21 cellular contexts compared by ENCODE assay signal in genomic region chr20:15835811-15836210, GRCh38.
DNase-seq lines count a peak whose midpoint lies in the region; ATAC-seq and TF ChIP-seq lines count a peak whose summit lies in the region.
"Had no signal": no experiment of that assay in that cellular context is flagged by ENCODE, and none has a peak within 500 bp of the region (broad histone marks: within the 10 kb centered on the region; RNA-seq: fewer than 3 reads in every experiment).

No MANE protein-coding gene starts in this region.

- H3K36me3 Mint-ChIP-seq in glutamatergic neuron (ENCODE audit: unreplicated experiment): no peaks in the 10 kb centered on the region
- H3K36me3 Mint-ChIP-seq: CD4-positive, CD25-positive, alpha-beta regulatory T cell; CD8-positive, alpha-beta T cell had no signal

- intact Hi-C loops in lower leg skin (cut with DNase I; ENCODE audit: low total_unique reads): no loop called here

- H3K4me3 ChIP-seq in SK-N-SH (ENCODE audit: low read depth in 2 of 2, low read length in 1 of 2) (no peak overlapping the region), smooth muscle cell (no peak overlapping the region), lower leg skin (ENCODE audit: low read depth, poor library complexity, severe bottlenecking) (no peak overlapping the region)
- H3K4me3 ChIP-seq: A549, GM23338 had no signal

- H3K4me3 Mint-ChIP-seq in glutamatergic neuron (ENCODE audit: unreplicated experiment): peak overlapping the region; percentile 22
- H3K4me3 Mint-ChIP-seq: CD4-positive, CD25-positive, alpha-beta regulatory T cell; CD8-positive, alpha-beta T cell; GM23338; H9 had no signal

- no peaks in the 10 kb centered on the region for H3K79me2 ChIP-seq in SK-N-SH (ENCODE audit: insufficient read depth)
- H3K79me2 ChIP-seq in smooth muscle cell (ENCODE audit: low read depth): no peaks in the 10 kb centered on the region

- 0 out of 4 replicates have a peak, but pooled peaks of 1 of the 2 experiments have one; percentile 29 for TF ChIP-seq EP300 in SK-N-SH (IDR thresholded peaks at IDR 0.05; ENCODE audit: borderline replicate concordance in 1 of 2, low read depth in 1 of 2, low read length in 1 of 2)

- no peak overlapping the region for H3K9ac ChIP-seq in SK-N-SH
- no peak overlapping the region for H3K9ac ChIP-seq in smooth muscle cell (ENCODE audit: low read depth)

- 19% methylated on average over 1 of the region's 1 CpG for WGBS in SK-N-SH (ENCODE audit: low lambda C conversion rate)
- 88% methylated on average over 1 of the region's 1 CpG for WGBS in smooth muscle cell (ENCODE audit: low lambda C conversion rate)
- 65 to 73% methylated on average over 1 of the region's 1 CpG for WGBS in lower leg skin, 2 donors

- peak overlapping the region in 1 of 2 experiments; percentile 69; a peak in 1 of 4 replicates for H3K27ac ChIP-seq in SK-N-SH (ENCODE audit: low read depth in 2 of 2, low read length in 1 of 2)
- no peak overlapping the region for H3K27ac ChIP-seq in smooth muscle cell (ENCODE audit: low read depth)
- H3K27ac ChIP-seq: A549, C4-2B had no signal

- TF ChIP-seq CTCF in SK-N-SH (IDR thresholded peaks at IDR 0.05): no peak
- TF ChIP-seq CTCF in glutamatergic neuron (IDR thresholded peaks at IDR 0.05; ENCODE audit: partially characterized antibody, unreplicated experiment): no peak
- no peak for TF ChIP-seq CTCF in smooth muscle cell (IDR thresholded peaks at IDR 0.05; ENCODE audit: borderline replicate concordance, insufficient read depth, poor library complexity, severe bottlenecking)
- TF ChIP-seq CTCF in lower leg skin (IDR thresholded peaks at IDR 0.05): no peak

- H3K27me3 ChIP-seq in SK-N-SH (ENCODE audit: insufficient read depth) (no peaks in the 10 kb centered on the region), smooth muscle cell (ENCODE audit: low read depth) (peaks cover 7% of the 10 kb centered on the region)

- H3K9me3 Mint-ChIP-seq in glutamatergic neuron (ENCODE audit: unreplicated experiment): no peaks in the 10 kb centered on the region
- H3K9me3 Mint-ChIP-seq: CD8-positive, alpha-beta T cell; GM23338; H9 had no signal

- H3K9me3 ChIP-seq in SK-N-SH: no peaks in the 10 kb centered on the region
- no peaks in the 10 kb centered on the region for H3K9me3 ChIP-seq in smooth muscle cell (replicated peaks; ENCODE audit: low read depth)

- ATAC-seq in SK-N-SH treated with all-trans-retinoic acid at 6 μM for 48 hours: no peak
- ATAC-seq: A549; CD8-positive, alpha-beta T cell; GM23338; HCT116 had no signal

- DNase-seq in SK-N-SH (peak; percentile 8), NCI-H82 treated with DMSO at 0.1 percent for 48 hours (lab: John Stamatoyannopoulos, UW; ENCODE audit: unreplicated experiment) (peak; percentile 97), glutamatergic neuron (peak; percentile 27), smooth muscle cell (lab: John Stamatoyannopoulos, UW; ENCODE audit: unreplicated experiment) (no peak), lower leg skin (ENCODE audit: low spot score in 2 of 2) (no peak), DMS 273 (lab: John Stamatoyannopoulos, UW; ENCODE audit: unreplicated experiment) (no peak), NCI-H1694 (lab: John Stamatoyannopoulos, UW) (no peak)
- DNase-seq: 8988T; ACHN; AML-193; CD4-positive, CD25-positive, alpha-beta regulatory T cell; CD8-positive, alpha-beta T cell; DMS53; DMS79 treated with DMSO at 0.1 percent for 48 hours; GF-D8; H9 had no signal

- TF ChIP-seq POLR2A in lower leg skin (IDR thresholded peaks at IDR 0.05): no peak

- H3K27ac Mint-ChIP-seq in glutamatergic neuron (ENCODE audit: unreplicated experiment): peak overlapping the region; percentile 11
- H3K27ac Mint-ChIP-seq: CD4-positive, CD25-positive, alpha-beta regulatory T cell; CD8-positive, alpha-beta T cell; GM23338; H9 had no signal

- peaks cover 27% of the 10 kb centered on the region for H3K4me1 Mint-ChIP-seq in glutamatergic neuron (ENCODE audit: low read depth, unreplicated experiment)
- H3K4me1 Mint-ChIP-seq: CD4-positive, CD25-positive, alpha-beta regulatory T cell; GM23338 had no signal

- H2AFZ ChIP-seq in SK-N-SH (ENCODE audit: low read depth): no peak overlapping the region
- no peak overlapping the region for H2AFZ ChIP-seq in smooth muscle cell (ENCODE audit: low read depth)
- H2AFZ ChIP-seq: GM23338 had no signal

- no peaks in the 10 kb centered on the region for H3K36me3 ChIP-seq in SK-N-SH (replicated peaks in 1 of 2; ENCODE audit: control insufficient read depth in 1 of 2, insufficient read depth in 2 of 2, low read length in 1 of 2)
- H3K36me3 ChIP-seq in smooth muscle cell (ENCODE audit: low read depth): no peaks in the 10 kb centered on the region

- no peaks in the 10 kb centered on the region for H3K9me2 ChIP-seq in SK-N-SH

- POLR2A ChIA-PET in SK-N-SH (lab: Yijun Ruan, JAX): no interaction called here

- H3F3A ChIP-seq in SK-N-SH (replicated peaks; ENCODE audit: insufficient read depth): no peaks in the 10 kb centered on the region
- H3F3A ChIP-seq in smooth muscle cell (ENCODE audit: low read depth): no peaks in the 10 kb centered on the region

- H3K4me1 ChIP-seq in SK-N-SH (ENCODE audit: control insufficient read depth in 1 of 2, insufficient read depth in 2 of 2, low read depth in 1 of 2, low read length in 1 of 2) (peaks cover 0 to 13% of the 10 kb centered on the region in 2 experiments; a peak in 2 of 4 replicates), smooth muscle cell (ENCODE audit: low read depth) (no peaks in the 10 kb centered on the region)
- H3K4me1 ChIP-seq: A549 had no signal

- no peaks in the 10 kb centered on the region for H3K27me3 Mint-ChIP-seq in glutamatergic neuron (ENCODE audit: unreplicated experiment)
- H3K27me3 Mint-ChIP-seq: CD4-positive, CD25-positive, alpha-beta regulatory T cell had no signal

- H3K4me2 ChIP-seq in SK-N-SH (no peak overlapping the region), smooth muscle cell (peak overlapping the region; percentile 52)
- H3K4me2 ChIP-seq: A549, GM23338 had no signal

- no peak for TF ChIP-seq RAD21 in SK-N-SH (IDR thresholded peaks at IDR 0.05; ENCODE audit: low read length)

- no peaks in the 10 kb centered on the region for H4K20me1 ChIP-seq in SK-N-SH (ENCODE audit: insufficient read depth)
- H4K20me1 ChIP-seq in smooth muscle cell (ENCODE audit: low read depth): no peaks in the 10 kb centered on the region

- CTCF ChIA-PET in SK-N-SH (lab: Yijun Ruan, JAX): interaction anchor here (0.5 to 1.3 kb wide), 2 partner anchors 11 to 647 kb away, joined by 3 read pairs; no protein-coding TSS in a partner anchor

TF ChIP-seq in SK-N-SH, 30 proteins besides CTCF, POLR2A, EP300 and RAD21 (continues in another document):
- TF ChIP-seq IRF3 (IDR thresholded peaks at IDR 0.05; ENCODE audit: low read depth, low read length) (no peak), GABPA (IDR thresholded peaks at IDR 0.05; ENCODE audit: low read depth) (no peak), GATA2 (CRISPR knock-in tag; IDR thresholded peaks at IDR 0.05) (peak; percentile 38; the same call in 1 of the 2 replicates), RFX5 (IDR thresholded peaks at IDR 0.05; ENCODE audit: low read length) (no peak)

TF ChIP-seq in SK-N-SH treated with all-trans-retinoic acid at 6 μM for 48 hours, 23 proteins besides CTCF, POLR2A, EP300 and RAD21:
- no peak for TF ChIP-seq GLIS3 (CRISPR knock-in tag; IDR thresholded peaks at IDR 0.05)
- no peak for TF ChIP-seq CSRNP3 (CRISPR knock-in tag; IDR thresholded peaks at IDR 0.05)
- no peak for TF ChIP-seq CSDC2 (CRISPR knock-in tag; IDR thresholded peaks at IDR 0.05)
- no peak for TF ChIP-seq ZNF70 (CRISPR knock-in tag; IDR thresholded peaks at IDR 0.05)
- no peak for TF ChIP-seq RARB (CRISPR knock-in tag; IDR thresholded peaks at IDR 0.05)
- TF ChIP-seq, protein P1, sequence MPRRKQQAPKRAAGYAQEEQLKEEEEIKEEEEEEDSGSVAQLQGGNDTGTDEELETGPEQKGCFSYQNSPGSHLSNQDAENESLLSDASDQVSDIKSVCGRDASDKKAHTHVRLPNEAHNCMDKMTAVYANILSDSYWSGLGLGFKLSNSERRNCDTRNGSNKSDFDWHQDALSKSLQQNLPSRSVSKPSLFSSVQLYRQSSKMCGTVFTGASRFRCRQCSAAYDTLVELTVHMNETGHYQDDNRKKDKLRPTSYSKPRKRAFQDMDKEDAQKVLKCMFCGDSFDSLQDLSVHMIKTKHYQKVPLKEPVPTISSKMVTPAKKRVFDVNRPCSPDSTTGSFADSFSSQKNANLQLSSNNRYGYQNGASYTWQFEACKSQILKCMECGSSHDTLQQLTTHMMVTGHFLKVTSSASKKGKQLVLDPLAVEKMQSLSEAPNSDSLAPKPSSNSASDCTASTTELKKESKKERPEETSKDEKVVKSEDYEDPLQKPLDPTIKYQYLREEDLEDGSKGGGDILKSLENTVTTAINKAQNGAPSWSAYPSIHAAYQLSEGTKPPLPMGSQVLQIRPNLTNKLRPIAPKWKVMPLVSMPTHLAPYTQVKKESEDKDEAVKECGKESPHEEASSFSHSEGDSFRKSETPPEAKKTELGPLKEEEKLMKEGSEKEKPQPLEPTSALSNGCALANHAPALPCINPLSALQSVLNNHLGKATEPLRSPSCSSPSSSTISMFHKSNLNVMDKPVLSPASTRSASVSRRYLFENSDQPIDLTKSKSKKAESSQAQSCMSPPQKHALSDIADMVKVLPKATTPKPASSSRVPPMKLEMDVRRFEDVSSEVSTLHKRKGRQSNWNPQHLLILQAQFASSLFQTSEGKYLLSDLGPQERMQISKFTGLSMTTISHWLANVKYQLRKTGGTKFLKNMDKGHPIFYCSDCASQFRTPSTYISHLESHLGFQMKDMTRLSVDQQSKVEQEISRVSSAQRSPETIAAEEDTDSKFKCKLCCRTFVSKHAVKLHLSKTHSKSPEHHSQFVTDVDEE (CRISPR knock-in tag; IDR thresholded peaks at IDR 0.05): no peak
- no peak for TF ChIP-seq ESRRG (CRISPR knock-in tag; IDR thresholded peaks at IDR 0.05)
- no peak for TF ChIP-seq ISL1 (CRISPR knock-in tag; IDR thresholded peaks at IDR 0.05)
- no peak for TF ChIP-seq ZFP3 (CRISPR knock-in tag; IDR thresholded peaks at IDR 0.05)

Comparison
In these comparisons a context has a peak if more than half of its experiments do, and no peak if none do; other contexts are left out.
1. DNase-seq: peak in SK-N-SH (single experiment), NCI-H82 treated with DMSO at 0.1 percent for 48 hours (single experiment) and glutamatergic neuron (single experiment); none in smooth muscle cell (single experiment), lower leg skin (0 of 2), DMS 273 (single experiment) and NCI-H1694 (single experiment).